Comparison of ENCODE assay signal across 17 cellular contexts in genomic region chr5:34648039-34648438, GRCh38. TPM values are rescaled to one million over a fixed set of nuclear protein-coding genes. Genes with fewer than 3 reads are reported as not detected.
DNase-seq lines count a peak whose midpoint lies in the region; ATAC-seq and TF ChIP-seq lines count a peak whose summit lies in the region.
"Had no signal": no experiment of that assay in that cellular context is flagged by ENCODE, and none has a peak within 500 bp of the region (broad histone marks: within the 10 kb centered on the region; RNA-seq: fewer than 3 reads in every experiment).

No MANE protein-coding gene starts in this region.

- TF ChIP-seq CTCF in HEK293 (tag by site-specific recombination; IDR thresholded peaks at IDR 0.05) (no peak), endothelial cell (IDR thresholded peaks at IDR 0.05; ENCODE audit: unreplicated experiment) (no peak), osteoblast (IDR thresholded peaks at IDR 0.05; ENCODE audit: extremely low read depth, low read depth, low read length) (no peak), upper lobe of right lung (IDR thresholded peaks at IDR 0.05) (no peak)

- DNase-seq in endothelial cell (ENCODE audit: low spot score) (no peak), osteoblast (ENCODE audit: insufficient read length, low spot score, missing footprints) (no peak), upper lobe of right lung (no peak), glomerular visceral epithelial cell (ENCODE audit: extremely low spot score) (no peak)
- no peak for DNase-seq in CD8-positive, alpha-beta memory T cell
- DNase-seq: 8988T; CD4-positive, alpha-beta memory T cell; DMS 273 treated with DMSO at 0.1 percent for 48 hours; DMS53; DND-41; H9 had no signal

- no peak overlapping the region for H3K27ac Mint-ChIP-seq in endothelial cell (ENCODE audit: unreplicated experiment)
- no peak overlapping the region for H3K27ac Mint-ChIP-seq in CD8-positive, alpha-beta memory T cell
- H3K27ac Mint-ChIP-seq: H9 had no signal

- no peaks in the 10 kb centered on the region for H4K20me1 ChIP-seq in osteoblast (ENCODE audit: insufficient read depth, low read length)
- H4K20me1 ChIP-seq: BLaER1 had no signal

- no peaks in the 10 kb centered on the region for H3K27me3 ChIP-seq in osteoblast (ENCODE audit: insufficient read depth, low read length)
- no peaks in the 10 kb centered on the region for H3K27me3 ChIP-seq in upper lobe of right lung
- no peaks in the 10 kb centered on the region for H3K27me3 ChIP-seq in CD8-positive, alpha-beta memory T cell (ENCODE audit: insufficient read depth, low read length, poor library complexity, severe bottlenecking)
- H3K27me3 ChIP-seq: BLaER1 had no signal

- H3K36me3 Mint-ChIP-seq in endothelial cell (ENCODE audit: low read depth, unreplicated experiment): peaks cover 12% of the 10 kb centered on the region
- no peaks in the 10 kb centered on the region for H3K36me3 Mint-ChIP-seq in CD8-positive, alpha-beta memory T cell
- H3K36me3 Mint-ChIP-seq: CD14-positive monocyte; CD4-positive, alpha-beta memory T cell had no signal

- H3K4me3 ChIP-seq in HEK293 (ENCODE audit: low read depth, low read length) (no peak overlapping the region), osteoblast (ENCODE audit: insufficient read depth, low read length) (no peak overlapping the region), upper lobe of right lung (no peak overlapping the region)
- H3K4me3 ChIP-seq in CD8-positive, alpha-beta memory T cell (ENCODE audit: low read length): no peak overlapping the region
- H3K4me3 ChIP-seq: BLaER1, GM12878 had no signal

- H3K4me3 Mint-ChIP-seq in endothelial cell (ENCODE audit: unreplicated experiment): peak overlapping the region; percentile 40
- H3K4me3 Mint-ChIP-seq in CD8-positive, alpha-beta memory T cell: no peak overlapping the region
- H3K4me3 Mint-ChIP-seq: CD14-positive monocyte; CD4-positive, alpha-beta memory T cell; H9 had no signal

- H3K9me3 Mint-ChIP-seq in endothelial cell (ENCODE audit: unreplicated experiment): no peaks in the 10 kb centered on the region
- peaks cover 0 to 4% (median 2%) of the 10 kb centered on the region in 5 donors for H3K9me3 Mint-ChIP-seq in CD8-positive, alpha-beta memory T cell

- POLR2A ChIA-PET in HEK293 (lab: Yijun Ruan, JAX): no interaction called here
- POLR2A ChIA-PET in CD8-positive, alpha-beta memory T cell (lab: Charles Lee): no interaction called here

- H3K36me3 ChIP-seq in HEK293 (ENCODE audit: control insufficient read depth in 2 of 2, insufficient read depth in 1 of 2, low read length in 2 of 2) (no peaks in the 10 kb centered on the region), osteoblast (ENCODE audit: insufficient read depth, low read length) (no peaks in the 10 kb centered on the region), upper lobe of right lung (no peaks in the 10 kb centered on the region)
- H3K36me3 ChIP-seq in CD8-positive, alpha-beta memory T cell (ENCODE audit: insufficient read depth, low read length): no peaks in the 10 kb centered on the region
- H3K36me3 ChIP-seq: BLaER1 had no signal

- intact Hi-C loops in upper lobe of right lung (cut with DNase I): no loop called here

- ATAC-seq in upper lobe of right lung (no peak), HG02588 (IDR thresholded peaks at IDR 0.05; ENCODE audit: unreplicated experiment) (no peak)
- ATAC-seq: GM12878 had no signal

- no peak overlapping the region for H3K4me2 ChIP-seq in osteoblast (ENCODE audit: insufficient read depth, low read length)
- H3K4me2 ChIP-seq: BLaER1 had no signal

- peak overlapping the region; percentile 70 for H2AFZ ChIP-seq in osteoblast (ENCODE audit: low read length)

- H3K9me3 ChIP-seq in HEK293 (ENCODE audit: control insufficient read depth, insufficient read depth, low read depth, low read length): no peaks in the 10 kb centered on the region
- H3K9me3 ChIP-seq in osteoblast (ENCODE audit: low read depth, low read length): no peaks in the 10 kb centered on the region
- H3K9me3 ChIP-seq in upper lobe of right lung: no peaks in the 10 kb centered on the region
- H3K9me3 ChIP-seq in CD8-positive, alpha-beta memory T cell (ENCODE audit: low read length): no peaks in the 10 kb centered on the region

- H3K4me1 ChIP-seq in HEK293 (ENCODE audit: control insufficient read depth, insufficient read depth, low read length) (no peaks in the 10 kb centered on the region), osteoblast (ENCODE audit: insufficient read depth, low read length) (peaks cover 19% of the 10 kb centered on the region), upper lobe of right lung (peaks cover 6% of the 10 kb centered on the region)
- H3K4me1 ChIP-seq in CD8-positive, alpha-beta memory T cell (ENCODE audit: insufficient read depth, low read length): no peaks in the 10 kb centered on the region
- H3K4me1 ChIP-seq: BLaER1 had no signal

- H3K4me1 Mint-ChIP-seq in endothelial cell (ENCODE audit: unreplicated experiment): peaks cover 9% of the 10 kb centered on the region
- no peaks in the 10 kb centered on the region for H3K4me1 Mint-ChIP-seq in CD8-positive, alpha-beta memory T cell
- H3K4me1 Mint-ChIP-seq: CD14-positive monocyte; CD4-positive, alpha-beta memory T cell; H9 had no signal

- H3K27ac ChIP-seq in HEK293 (ENCODE audit: extremely low read depth, low read depth, low read length): no peak overlapping the region
- no peak overlapping the region for H3K27ac ChIP-seq in osteoblast (ENCODE audit: low read depth, low read length)
- H3K27ac ChIP-seq in upper lobe of right lung: peak overlapping the region; percentile 24
- H3K27ac ChIP-seq in CD8-positive, alpha-beta memory T cell (ENCODE audit: low read depth, low read length): no peak overlapping the region
- H3K27ac ChIP-seq: BLaER1, HL-60 had no signal

- CTCF ChIA-PET in HEK293 (lab: Yijun Ruan, JAX): no interaction called here
- CTCF ChIA-PET in CD8-positive, alpha-beta memory T cell (lab: Charles Lee): no interaction called here

- H3K27me3 Mint-ChIP-seq in endothelial cell (ENCODE audit: unreplicated experiment): peaks cover 2% of the 10 kb centered on the region
- H3K27me3 Mint-ChIP-seq in CD8-positive, alpha-beta memory T cell: peaks cover 21 to 41% of the 10 kb centered on the region in 2 donors

- H3K79me2 ChIP-seq in osteoblast (ENCODE audit: insufficient read depth, low read length): no peaks in the 10 kb centered on the region

TF ChIP-seq in HEK293, 187 proteins besides CTCF, POLR2A, EP300 and RAD21:
- TF ChIP-seq, protein P1, sequence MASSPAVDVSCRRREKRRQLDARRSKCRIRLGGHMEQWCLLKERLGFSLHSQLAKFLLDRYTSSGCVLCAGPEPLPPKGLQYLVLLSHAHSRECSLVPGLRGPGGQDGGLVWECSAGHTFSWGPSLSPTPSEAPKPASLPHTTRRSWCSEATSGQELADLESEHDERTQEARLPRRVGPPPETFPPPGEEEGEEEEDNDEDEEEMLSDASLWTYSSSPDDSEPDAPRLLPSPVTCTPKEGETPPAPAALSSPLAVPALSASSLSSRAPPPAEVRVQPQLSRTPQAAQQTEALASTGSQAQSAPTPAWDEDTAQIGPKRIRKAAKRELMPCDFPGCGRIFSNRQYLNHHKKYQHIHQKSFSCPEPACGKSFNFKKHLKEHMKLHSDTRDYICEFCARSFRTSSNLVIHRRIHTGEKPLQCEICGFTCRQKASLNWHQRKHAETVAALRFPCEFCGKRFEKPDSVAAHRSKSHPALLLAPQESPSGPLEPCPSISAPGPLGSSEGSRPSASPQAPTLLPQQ (tag by site-specific recombination; IDR thresholded peaks at IDR 0.05): no peak
- TF ChIP-seq ZNF555 (tag by site-specific recombination; conservative IDR thresholded peaks at IDR 0.05) (no peak), SP2 (tag by site-specific recombination; IDR thresholded peaks at IDR 0.05) (no peak), ZNF549 (tag by site-specific recombination; IDR thresholded peaks at IDR 0.05) (peak; percentile 93), ZNF133 (tag by site-specific recombination; IDR thresholded peaks at IDR 0.05) (no peak), ZNF768 (tag by site-specific recombination; IDR thresholded peaks at IDR 0.05) (no peak), ZNF398 (tag by site-specific recombination; IDR thresholded peaks at IDR 0.05) (no peak), ZNF521 (tag by site-specific recombination; IDR thresholded peaks at IDR 0.05) (no peak), SALL2 (tag by site-specific recombination; IDR thresholded peaks at IDR 0.05; ENCODE audit: borderline replicate concordance) (no peak)

RNA-seq across cellular contexts. Expression of gene RAI14, which starts 8.1 kb away (rescaled TPM):
- total RNA-seq in endothelial cell (ENCODE audit: unreplicated experiment): 127 TPM
- 138 and 149 TPM in 2 replicates for total RNA-seq in osteoblast
- total RNA-seq in upper lobe of right lung: 79.6 TPM
- total RNA-seq in CD8-positive, alpha-beta memory T cell: 1 to 10 TPM; 3.9 TPM
- polyA plus RNA-seq in CD8-positive, alpha-beta memory T cell: 0.58 TPM
- polyA plus RNA-seq: CD14-positive monocyte had no signal

Comparison
In these comparisons a context has a peak if more than half of its experiments do, and no peak if none do; other contexts are left out.
1. RNA of gene RAI14, which starts 8.1 kb away (total RNA-seq): 138 to 149 TPM in osteoblast, 127 TPM in endothelial cell (single experiment) and 79.6 TPM in upper lobe of right lung (single experiment); 3.9 TPM in CD8-positive, alpha-beta memory T cell; every median in the first group is over 10 times any median in the second.